Comparison of ENCODE assay signal across 8 cellular contexts in the genomic region with DNA sequence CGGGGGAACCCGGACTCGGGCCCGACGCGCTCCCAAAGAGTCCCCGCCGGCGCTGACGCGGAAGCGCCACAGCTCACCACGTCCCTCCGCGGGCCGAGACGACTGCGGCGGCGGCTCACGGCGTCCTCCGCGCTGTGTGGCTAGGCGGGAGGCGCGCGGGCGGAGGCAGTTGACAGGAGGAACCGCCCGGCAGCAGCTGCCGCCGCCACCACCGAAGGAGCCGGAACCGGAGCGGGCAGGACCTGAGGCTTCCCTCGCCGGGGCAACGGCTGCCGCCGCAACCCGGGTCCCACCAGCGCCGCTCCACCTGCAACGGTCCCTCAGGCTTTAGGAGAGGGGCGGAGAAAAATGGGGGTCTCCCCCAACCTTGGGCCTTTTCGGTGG. TPM values are rescaled to one million over a fixed set of nuclear protein-coding genes. Genes with fewer than 3 reads are reported as not detected.
DNase-seq lines count a peak whose midpoint lies in the region; TF ChIP-seq lines count a peak whose summit lies in the region.

No MANE protein-coding gene starts in this region.

- peak overlapping the region; percentile 38 for H3K9ac ChIP-seq in endodermal cell (ENCODE audit: extremely low read depth, low read length, poor library complexity, severe bottlenecking)

- H3K4me3 ChIP-seq in GM12865 (ENCODE audit: low read depth, low read length) (peak overlapping the region; percentile 93), H7 (ENCODE audit: insufficient read depth, low read depth, low read length) (peak overlapping the region; percentile 74), endodermal cell (ENCODE audit: low read length) (peak overlapping the region; percentile 94)

- no peaks in the 10 kb centered on the region for H3K4me1 ChIP-seq in endodermal cell (ENCODE audit: control insufficient read depth, insufficient read depth, low read length)

- H3K4me3 Mint-ChIP-seq in endodermal cell: peak overlapping the region; percentile 83

- DNase-seq in GM12865 (ENCODE audit: low read depth) (peak; percentile 86), H7 (peak; percentile 69), NCI-H1092 treated with DMSO at 0.1 percent for 48 hours (lab: John Stamatoyannopoulos, UW) (peak; percentile 73), endodermal cell (no peak), mucosa of gallbladder (ENCODE audit: low spot score) (peak; percentile 38), 8988T (no peak)
- peak; percentile 20 for DNase-seq in activated CD8-positive, alpha-beta memory T cell treated with anti-CD3 and anti-CD28 coated beads, Interleukin-2, amount 50 U/mL, for 1 hour (ENCODE audit: extremely low read depth)
- peak; percentile 74 for DNase-seq in stimulated activated CD8-positive, alpha-beta memory T cell treated with anti-CD3 and anti-CD28 coated beads, Interleukin-4, amount 100 ng/mL, for 48 hours

- no peak overlapping the region for H3K27ac Mint-ChIP-seq in endodermal cell

- H3K27me3 ChIP-seq in H7 (ENCODE audit: control insufficient read depth, insufficient read depth, low read length) (peaks cover 42% of the 10 kb centered on the region), endodermal cell (ENCODE audit: control insufficient read depth, insufficient read depth, low read length, poor library complexity, severe bottlenecking) (peaks cover 22% of the 10 kb centered on the region)

- TF ChIP-seq CTCF in GM12865 (IDR thresholded peaks at IDR 0.05; ENCODE audit: insufficient read depth, low read depth, low read length, missing control alignments): no peak
- no peak for TF ChIP-seq CTCF in endodermal cell (conservative IDR thresholded peaks at IDR 0.05)

- H3K27ac ChIP-seq in endodermal cell (ENCODE audit: low read depth, low read length): no peak overlapping the region

- no peaks in the 10 kb centered on the region for H3K36me3 ChIP-seq in H7 (replicated peaks; ENCODE audit: control insufficient read depth, insufficient read depth, low read length)
- peaks cover 29% of the 10 kb centered on the region for H3K36me3 ChIP-seq in endodermal cell (ENCODE audit: control insufficient read depth, insufficient read depth, low read length)

- H3K9me3 Mint-ChIP-seq in endodermal cell: no peaks in the 10 kb centered on the region

- H3K4me1 Mint-ChIP-seq in endodermal cell: peaks cover 13% of the 10 kb centered on the region

- H3K9me3 ChIP-seq in endodermal cell (ENCODE audit: control insufficient read depth, low read length): no peaks in the 10 kb centered on the region

- peaks cover 30% of the 10 kb centered on the region for H3K27me3 Mint-ChIP-seq in endodermal cell (ENCODE audit: insufficient read depth)

- WGBS in endodermal cell (ENCODE audit: insufficient coverage in 1 of 2, insufficient read length in 1 of 2), 2 experiments: 0% methylated on average over 5 to 48 of the region's 48 CpGs

- H3K36me3 Mint-ChIP-seq in endodermal cell (ENCODE audit: low read depth): peaks cover 26% of the 10 kb centered on the region

RNA-seq across cellular contexts. Expression of a gene that starts 0.3 kb away (rescaled TPM):
- 2.4 and 4.6 TPM in 2 replicates for total RNA-seq in H7 (2014; rRNA removed; shearing (Covaris generic))
- total RNA-seq in endodermal cell (10 to 100 TPM; 13.8 to 16.8 TPM), mucosa of gallbladder (33.9 TPM)
- polyA plus RNA-seq in endodermal cell (2013, experiment 1 of 2): 13.6 TPM
- polyA plus RNA-seq in endodermal cell (2013, experiment 2 of 2): 14.0 TPM

Comparison
In these comparisons a context has a peak if more than half of its experiments do, and no peak if none do; other contexts are left out.
1. DNase-seq: peak in GM12865 (single experiment), H7 (single experiment), NCI-H1092 treated with DMSO at 0.1 percent for 48 hours (single experiment), activated CD8-positive, alpha-beta memory T cell treated with anti-CD3 and anti-CD28 coated beads, Interleukin-2, amount 50 U/mL, for 1 hour (single experiment), mucosa of gallbladder (single experiment) and stimulated activated CD8-positive, alpha-beta memory T cell treated with anti-CD3 and anti-CD28 coated beads, Interleukin-4, amount 100 ng/mL, for 48 hours (single experiment); none in endodermal cell (single experiment) and 8988T (single experiment).
2. Peak in every context shown above with its lines, with median percentiles within 50 percentile points of each other: H3K4me3 ChIP-seq.